Comparison of ENCODE assay signal across 10 cellular contexts in the genomic region with DNA sequence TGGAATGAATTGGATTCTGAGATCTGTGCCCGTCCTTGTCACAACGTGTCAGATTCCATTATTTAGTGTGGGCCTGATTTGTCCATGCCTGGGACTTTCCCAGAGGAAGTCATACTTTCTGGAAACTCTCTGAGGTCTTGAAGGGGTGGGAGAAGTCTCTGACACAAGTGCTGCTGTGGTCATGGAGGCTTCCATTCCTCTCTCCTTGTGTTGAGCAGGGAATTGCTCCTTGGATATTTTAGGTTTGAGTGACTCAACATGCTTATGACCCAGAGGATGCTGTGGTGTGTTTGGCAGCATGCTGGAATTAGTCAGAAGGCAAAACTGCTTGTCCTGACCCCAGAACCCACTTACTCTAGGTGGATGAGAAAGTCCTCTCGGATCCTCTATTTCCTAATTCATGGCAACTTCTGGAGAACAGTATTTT.
A peak's percentile ranks its signal among the peaks of the same experiment; 100 is the strongest.
DNase-seq lines count a peak whose midpoint lies in the region; ATAC-seq and TF ChIP-seq lines count a peak whose summit lies in the region.
"Had no signal": no experiment of that assay in that cellular context is flagged by ENCODE, and none has a peak within 500 bp of the region (broad histone marks: within the 10 kb centered on the region; RNA-seq: fewer than 3 reads in every experiment).

No MANE protein-coding gene starts in this region.

- CTCF ChIA-PET in activated naive CD4-positive, alpha-beta T cell treated with anti-CD3 and anti-CD28 coated beads for 36 hours (lab: Charles Lee): interaction anchor here (1.9 to 5.7 kb wide), 2 partner anchors 31 to 546 kb away, joined by 7 to 22 read pairs; no protein-coding TSS in a partner anchor

- no peaks in the 10 kb centered on the region for H3K9me3 Mint-ChIP-seq in activated naive CD4-positive, alpha-beta T cell treated with anti-CD3 and anti-CD28 coated beads for 36 hours
- H3K9me3 Mint-ChIP-seq: CD4-positive, CD25-positive, alpha-beta regulatory T cell; WTC11 had no signal

- H3K4me3 ChIP-seq in breast epithelium (no peak overlapping the region), left lung (no peak overlapping the region), upper lobe of right lung (no peak overlapping the region)

- peak; percentile 32 for DNase-seq in activated naive CD4-positive, alpha-beta T cell treated with anti-CD3 and anti-CD28 coated beads for 36 hours
- no peak for DNase-seq in activated naive CD4-positive, alpha-beta T cell treated with anti-CD3 and anti-CD28 coated beads, Interleukin-2, amount 50 U/mL, for 16 hours
- DNase-seq in breast epithelium (ENCODE audit: low spot score in 2 of 2) (no peak), left lung (no peak), upper lobe of right lung (no peak), SHP77 (lab: John Stamatoyannopoulos, UW) (no peak), KG1 (lab: John Stamatoyannopoulos, UW) (no peak)
- DNase-seq: CD4-positive, CD25-positive, alpha-beta regulatory T cell had no signal

- H3K4me3 Mint-ChIP-seq in activated naive CD4-positive, alpha-beta T cell treated with anti-CD3 and anti-CD28 coated beads for 36 hours: no peak overlapping the region
- H3K4me3 Mint-ChIP-seq: CD4-positive, CD25-positive, alpha-beta regulatory T cell; WTC11 had no signal

- no peaks in the 10 kb centered on the region for H3K27me3 Mint-ChIP-seq in activated naive CD4-positive, alpha-beta T cell treated with anti-CD3 and anti-CD28 coated beads for 36 hours (ENCODE audit: low read depth)
- H3K27me3 Mint-ChIP-seq: CD4-positive, CD25-positive, alpha-beta regulatory T cell had no signal

- H3K36me3 ChIP-seq in breast epithelium (no peaks in the 10 kb centered on the region), left lung (no peaks in the 10 kb centered on the region), upper lobe of right lung (no peaks in the 10 kb centered on the region)

- H3K4me1 Mint-ChIP-seq in activated naive CD4-positive, alpha-beta T cell treated with anti-CD3 and anti-CD28 coated beads for 36 hours (ENCODE audit: low read depth): peaks cover 45% of the 10 kb centered on the region

- H3K9me3 ChIP-seq in breast epithelium (no peaks in the 10 kb centered on the region), left lung (no peaks in the 10 kb centered on the region), upper lobe of right lung (no peaks in the 10 kb centered on the region)

- peaks cover 0 to 12% of the 10 kb centered on the region in 2 donors for H3K4me1 ChIP-seq in breast epithelium
- H3K4me1 ChIP-seq in left lung: peaks cover 20 to 43% of the 10 kb centered on the region in 2 donors
- peaks cover 52% of the 10 kb centered on the region for H3K4me1 ChIP-seq in upper lobe of right lung

- H3K27me3 ChIP-seq in breast epithelium (no peaks in the 10 kb centered on the region), left lung (no peaks in the 10 kb centered on the region), upper lobe of right lung (no peaks in the 10 kb centered on the region)

- intact Hi-C loops in activated naive CD4-positive, alpha-beta T cell treated with anti-CD3 and anti-CD28 coated beads for 36 hours (cut with micrococcal nuclease): no loop called here
- intact Hi-C loops in breast epithelium (cut with DNase I; ENCODE audit: low total_unique reads): no loop called here
- intact Hi-C loops in left lung (cut with DNase I): no loop called here
- intact Hi-C loops in upper lobe of right lung (cut with DNase I): no loop called here

- no peak for TF ChIP-seq POLR2A in breast epithelium (IDR thresholded peaks at IDR 0.05)

- TF ChIP-seq CTCF in breast epithelium (IDR thresholded peaks at IDR 0.05) (no peak), left lung (IDR thresholded peaks at IDR 0.05) (no peak), upper lobe of right lung (IDR thresholded peaks at IDR 0.05) (no peak)

- peak overlapping the region; percentile 64 to 68 for H3K27ac ChIP-seq in breast epithelium
- peak overlapping the region; percentile 45 to 47 for H3K27ac ChIP-seq in left lung
- no peak overlapping the region for H3K27ac ChIP-seq in upper lobe of right lung

- H3K27ac Mint-ChIP-seq in activated naive CD4-positive, alpha-beta T cell treated with anti-CD3 and anti-CD28 coated beads for 36 hours: no peak overlapping the region
- H3K27ac Mint-ChIP-seq: WTC11 had no signal

- ATAC-seq in left lung (peak; percentile 61), upper lobe of right lung (peak; percentile 46), HG02759 (IDR thresholded peaks at IDR 0.05; ENCODE audit: unreplicated experiment) (no peak)
- ATAC-seq: WTC11 had no signal

- peaks cover 11% of the 10 kb centered on the region for H3K36me3 Mint-ChIP-seq in activated naive CD4-positive, alpha-beta T cell treated with anti-CD3 and anti-CD28 coated beads for 36 hours (ENCODE audit: low read depth)
- H3K36me3 Mint-ChIP-seq: WTC11 had no signal
